Comparison of ENCODE assay signal across 8 cellular contexts in the genomic region with DNA sequence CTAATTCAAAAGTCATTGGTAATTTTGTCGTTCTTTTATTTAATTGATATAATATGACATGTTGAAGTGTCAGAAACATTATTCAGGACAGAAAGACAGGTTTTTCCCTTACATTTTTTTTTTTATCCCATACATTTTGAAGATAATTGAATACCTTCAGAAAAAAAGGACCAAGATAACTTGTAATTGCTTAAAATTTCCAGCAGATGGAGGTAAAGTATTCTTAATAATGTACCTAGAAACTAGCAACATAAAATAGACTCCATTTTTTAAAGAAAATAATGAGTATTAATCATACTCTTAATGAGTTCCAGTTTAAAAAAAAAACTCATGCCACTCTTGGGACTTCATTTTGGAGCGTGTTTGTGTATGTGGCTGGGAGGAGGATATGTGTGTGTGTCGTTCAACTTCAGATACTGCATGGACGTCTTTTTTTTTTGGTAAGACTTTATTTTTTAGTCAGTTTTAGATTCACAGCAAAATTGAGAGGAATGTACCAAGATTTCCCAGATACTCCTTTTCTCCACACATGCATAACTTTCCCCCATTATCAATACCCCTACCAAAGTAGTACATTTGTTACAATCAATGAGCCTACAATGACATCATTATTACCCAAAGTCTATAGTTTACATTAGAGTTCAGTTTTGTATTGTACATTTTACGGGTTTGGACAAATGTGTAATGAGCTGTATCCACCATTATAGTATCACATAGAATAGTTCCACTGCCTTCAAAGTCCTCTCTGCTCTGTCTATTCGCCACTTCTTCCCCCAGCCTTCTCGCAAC.
DNase-seq lines count a peak whose midpoint lies in the region; ATAC-seq, FAIRE-seq and TF ChIP-seq lines count a peak whose summit lies in the region.

No MANE protein-coding gene starts in this region.

- CTCF ChIA-PET in activated CD8-positive, alpha-beta T cell treated with anti-CD3 and anti-CD28 coated beads for 36 hours (lab: Charles Lee) = interaction anchor here (1.3 kb wide), 1 partner anchor 258 kb away, joined by 4 read pairs; no protein-coding TSS in a partner anchor
- CTCF ChIA-PET in activated CD8-positive, alpha-beta T cell treated with anti-CD3 and anti-CD28 coated beads, Interleukin-2, amount 10 ng/mL, durations not matched to agents 7 days and 5 days (lab: Charles Lee) = interaction anchor here (1.1 kb wide), 1 partner anchor 258 kb away, joined by 4 read pairs; no protein-coding TSS in a partner anchor

- no peaks in the 10 kb centered on the region for H3K36me3 ChIP-seq in bronchial epithelial cell (ENCODE audit: control insufficient read depth, insufficient read depth, low read length)

- H3K27me3 ChIP-seq in bronchial epithelial cell (ENCODE audit: control insufficient read depth, insufficient read depth, low read length) = no peaks in the 10 kb centered on the region

- peak; percentile 65 for TF ChIP-seq CTCF in activated CD8-positive, alpha-beta T cell treated with anti-CD3 and anti-CD28 coated beads for 36 hours (IDR thresholded peaks at IDR 0.05)
- TF ChIP-seq CTCF in bronchial epithelial cell (IDR thresholded peaks at IDR 0.05; ENCODE audit: insufficient read depth, low read length, severe bottlenecking) = no peak

- POLR2A ChIA-PET in activated CD8-positive, alpha-beta T cell treated with anti-CD3 and anti-CD28 coated beads for 36 hours (lab: Charles Lee) = no interaction called here
- POLR2A ChIA-PET in activated CD8-positive, alpha-beta T cell treated with anti-CD3 and anti-CD28 coated beads, Interleukin-2, amount 10 ng/mL, durations not matched to agents 7 days and 5 days (lab: Charles Lee) = no interaction called here

- FAIRE-seq in bronchial epithelial cell (lab: Jason Lieb, UNC) = no peak

- H3K4me1 Mint-ChIP-seq in activated CD8-positive, alpha-beta T cell treated with anti-CD3 and anti-CD28 coated beads for 36 hours (ENCODE audit: low read depth) = no peaks in the 10 kb centered on the region
- no peaks in the 10 kb centered on the region for H3K4me1 Mint-ChIP-seq in activated CD8-positive, alpha-beta T cell treated with anti-CD3 and anti-CD28 coated beads, Interleukin-2, amount 10 ng/mL, durations not matched to agents 7 days and 5 days (ENCODE audit: low read depth)

- no peak overlapping the region for H3K4me3 Mint-ChIP-seq in activated CD8-positive, alpha-beta T cell treated with anti-CD3 and anti-CD28 coated beads for 36 hours
- no peak overlapping the region for H3K4me3 Mint-ChIP-seq in activated CD8-positive, alpha-beta T cell treated with anti-CD3 and anti-CD28 coated beads, Interleukin-2, amount 10 ng/mL, durations not matched to agents 7 days and 5 days

- no peak for DNase-seq in activated CD8-positive, alpha-beta T cell treated with anti-CD3 and anti-CD28 coated beads for 36 hours
- DNase-seq in activated CD8-positive, alpha-beta T cell treated with anti-CD3 and anti-CD28 coated beads, Interleukin-2, amount 10 ng/mL, durations not matched to agents 7 days and 5 days = no peak
- peak; percentile 42 for DNase-seq in NCI-H2029 treated with DMSO at 0.1 percent for 48 hours (lab: John Stamatoyannopoulos, UW)
- peak; percentile 46 for DNase-seq in bronchial epithelial cell (ENCODE audit: low read depth)
- peak; percentile 30 for DNase-seq in middle frontal gyrus (ENCODE audit: extremely low spot score, low spot score)
- no peak for DNase-seq in occipital lobe (lab: John Stamatoyannopoulos, UW)
- DNase-seq in 8988T = no peak

- peaks cover 7% of the 10 kb centered on the region for H3K27me3 Mint-ChIP-seq in activated CD8-positive, alpha-beta T cell treated with anti-CD3 and anti-CD28 coated beads for 36 hours
- H3K27me3 Mint-ChIP-seq in activated CD8-positive, alpha-beta T cell treated with anti-CD3 and anti-CD28 coated beads, Interleukin-2, amount 10 ng/mL, durations not matched to agents 7 days and 5 days (ENCODE audit: low read depth) = peaks cover 11% of the 10 kb centered on the region

- no peak overlapping the region for H3K27ac Mint-ChIP-seq in activated CD8-positive, alpha-beta T cell treated with anti-CD3 and anti-CD28 coated beads for 36 hours
- no peak overlapping the region for H3K27ac Mint-ChIP-seq in activated CD8-positive, alpha-beta T cell treated with anti-CD3 and anti-CD28 coated beads, Interleukin-2, amount 10 ng/mL, durations not matched to agents 7 days and 5 days

- peak; percentile 39 for ATAC-seq in activated CD8-positive, alpha-beta T cell treated with anti-CD3 and anti-CD28 coated beads for 36 hours
- ATAC-seq in activated CD8-positive, alpha-beta T cell treated with anti-CD3 and anti-CD28 coated beads, Interleukin-2, amount 10 ng/mL, durations not matched to agents 7 days and 5 days = no peak
- ATAC-seq in HG03025 (IDR thresholded peaks at IDR 0.05; ENCODE audit: low FRiP score, unreplicated experiment) = no peak

- no peak overlapping the region for H3K4me3 ChIP-seq in bronchial epithelial cell (ENCODE audit: low read depth, low read length)

- no peaks in the 10 kb centered on the region for H3K9me3 Mint-ChIP-seq in activated CD8-positive, alpha-beta T cell treated with anti-CD3 and anti-CD28 coated beads for 36 hours
- no peaks in the 10 kb centered on the region for H3K9me3 Mint-ChIP-seq in activated CD8-positive, alpha-beta T cell treated with anti-CD3 and anti-CD28 coated beads, Interleukin-2, amount 10 ng/mL, durations not matched to agents 7 days and 5 days (ENCODE audit: insufficient read depth)

- intact Hi-C loops in activated CD8-positive, alpha-beta T cell treated with anti-CD3 and anti-CD28 coated beads for 36 hours (cut with micrococcal nuclease) = loop anchor here (5.0 kb wide), 2 partner anchors 211 to 261 kb away; no protein-coding TSS in a partner anchor

- no peaks in the 10 kb centered on the region for H3K36me3 Mint-ChIP-seq in activated CD8-positive, alpha-beta T cell treated with anti-CD3 and anti-CD28 coated beads for 36 hours (ENCODE audit: low read depth)
- no peaks in the 10 kb centered on the region for H3K36me3 Mint-ChIP-seq in activated CD8-positive, alpha-beta T cell treated with anti-CD3 and anti-CD28 coated beads, Interleukin-2, amount 10 ng/mL, durations not matched to agents 7 days and 5 days (ENCODE audit: low read depth)

Comparison
In these comparisons a context has a peak if more than half of its experiments do, and no peak if none do; other contexts are left out.
1. DNase-seq: peak in NCI-H2029 treated with DMSO at 0.1 percent for 48 hours (single experiment), bronchial epithelial cell (single experiment) and middle frontal gyrus (single experiment); none in activated CD8-positive, alpha-beta T cell treated with anti-CD3 and anti-CD28 coated beads for 36 hours (single experiment), activated CD8-positive, alpha-beta T cell treated with anti-CD3 and anti-CD28 coated beads, Interleukin-2, amount 10 ng/mL, durations not matched to agents 7 days and 5 days (single experiment), occipital lobe (single experiment) and 8988T (single experiment).